26 cellular contexts compared by ENCODE assay signal in genomic region chr6:168794515-168794914, GRCh38.
"Had no signal": no experiment of that assay in that cellular context is flagged by ENCODE, and none has a peak within 500 bp of the region (broad histone marks: within the 10 kb centered on the region; RNA-seq: fewer than 3 reads in every experiment).

No MANE protein-coding gene starts in this region.

- H3K4me3 ChIP-seq: hepatocyte, left ventricle myocardium inferior, lung, mucosa of descending colon, pancreas, prostate gland, smooth muscle cell, stomach, testis, thyroid gland, transverse colon, upper lobe of right lung had no signal

- H3K79me2 ChIP-seq: hepatocyte had no signal

- H3K27me3 ChIP-seq: hepatocyte, pancreas, stomach, testis, thyroid gland, transverse colon, upper lobe of right lung had no signal

- H3K4me2 ChIP-seq: hepatocyte, smooth muscle cell had no signal

- H3K27ac ChIP-seq: hepatocyte, left ventricle myocardium inferior, pancreas, prostate gland, stomach, testis, thyroid gland, transverse colon, upper lobe of right lung had no signal

- H3K27ac Mint-ChIP-seq: nephron; stimulated activated naive B cell treated with anti-CD40 and anti-IgM and Interleukin-4, amounts not matched to agents 10 μg/mL and 1 μg/mL and 100 μg/mL, for 72 hours had no signal

- H3K4me1 Mint-ChIP-seq: nephron; stimulated activated naive B cell treated with anti-CD40 and anti-IgM and Interleukin-4, amounts not matched to agents 10 μg/mL and 1 μg/mL and 100 μg/mL, for 72 hours had no signal

- H3K9me3 ChIP-seq: mucosa of descending colon, pancreas, prostate gland, stomach, testis, thyroid gland, transverse colon, upper lobe of right lung had no signal

- ATAC-seq: mucosa of descending colon; naive thymus-derived CD8-positive, alpha-beta T cell; pancreas; right cardiac atrium; stimulated activated naive B cell treated with anti-CD40 and anti-IgM and Interleukin-4, amounts not matched to agents 10 μg/mL and 1 μg/mL and 100 μg/mL, for 72 hours; stimulated activated naive CD8-positive, alpha-beta T cell treated with anti-CD3 and anti-CD28 coated beads, Interleukin-15, Interleukin-2, amounts not matched to agents 100 U/mL and 50 U/mL, for 24 hours; upper lobe of right lung had no signal

- H2AFZ ChIP-seq: hepatocyte had no signal

- H3K36me3 Mint-ChIP-seq: naive thymus-derived CD8-positive, alpha-beta T cell; stimulated activated naive B cell treated with anti-CD40 and anti-IgM and Interleukin-4, amounts not matched to agents 10 μg/mL and 1 μg/mL and 100 μg/mL, for 72 hours had no signal

- FAIRE-seq: pancreas, urothelium cell line had no signal

- H3K9me3 Mint-ChIP-seq: neural crest cell had no signal

- H3K36me3 ChIP-seq: left ventricle myocardium inferior, pancreas, prostate gland, stomach, thyroid gland, transverse colon, upper lobe of right lung had no signal

- H3K4me3 Mint-ChIP-seq: naive thymus-derived CD8-positive, alpha-beta T cell; nephron; neural crest cell; stimulated activated naive B cell treated with anti-CD40 and anti-IgM and Interleukin-4, amounts not matched to agents 10 μg/mL and 1 μg/mL and 100 μg/mL, for 72 hours had no signal

- DNase-seq: islet precursor cell; left ventricle myocardium inferior; midbrain; mucosa of descending colon; naive thymus-derived CD8-positive, alpha-beta T cell; nucleus accumbens; pancreas; posterior cingulate gyrus; retina; right cardiac atrium; stimulated activated CD4-positive, alpha-beta T cell treated with anti-CD3 and anti-CD28 coated beads, Interleukin-2, amount 100 ng/mL, for 24 hours; stimulated activated CD4-positive, alpha-beta T cell treated with anti-CD3 and anti-CD28 coated beads, Interleukin-4, amount 100 ng/mL, for 1 hour; stimulated activated naive B cell treated with anti-CD40 and anti-IgM and Interleukin-4, amounts not matched to agents 10 μg/mL and 1 μg/mL and 100 μg/mL, for 72 hours; stimulated activated naive CD8-positive, alpha-beta T cell treated with anti-CD3 and anti-CD28 coated beads, Interleukin-15, Interleukin-2, amounts not matched to agents 100 U/mL and 50 U/mL, for 24 hours; stomach; testis; thyroid gland; transverse colon; upper lobe of right lung had no signal

- H3K27me3 Mint-ChIP-seq: stimulated activated naive B cell treated with anti-CD40 and anti-IgM and Interleukin-4, amounts not matched to agents 10 μg/mL and 1 μg/mL and 100 μg/mL, for 72 hours had no signal

- H3K4me1 ChIP-seq: left ventricle myocardium inferior, pancreas, prostate gland, stomach, testis, thyroid gland, transverse colon, upper lobe of right lung had no signal
